Comparison of ENCODE assay signal across 1 cellular context in the genomic region with DNA sequence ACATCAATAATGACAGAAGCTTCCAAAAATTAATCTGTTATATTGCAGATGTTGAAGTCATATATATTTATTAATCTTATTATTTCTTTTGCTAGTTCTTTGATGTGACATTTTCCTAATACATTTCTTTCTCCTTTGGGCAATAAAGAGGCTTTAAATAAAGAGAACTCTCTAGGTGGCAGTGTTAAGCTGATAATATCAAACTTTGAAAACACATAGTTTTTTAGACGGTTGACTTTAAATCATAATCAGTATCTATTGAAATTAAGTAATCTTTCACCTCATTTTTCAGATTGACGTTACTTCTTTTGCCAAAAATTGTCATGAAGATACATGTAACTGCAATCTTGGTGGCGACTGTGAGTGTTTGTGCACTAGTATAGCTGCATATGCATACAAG.
A peak's percentile ranks its signal among the peaks of the same experiment; 100 is the strongest.
TF ChIP-seq lines count a peak whose summit lies in the region.

No MANE protein-coding gene starts in this region.

TF ChIP-seq in IMR-90, 13 proteins besides CTCF, POLR2A, EP300 and RAD21:
- no peak for TF ChIP-seq RCOR1 (IDR thresholded peaks at IDR 0.05; ENCODE audit: insufficient replicate concordance, low read length)
- peak; percentile 16; the same call in 1 of the 2 replicates for TF ChIP-seq SMC3 (IDR thresholded peaks at IDR 0.05; ENCODE audit: low read depth, low read length)
TF ChIP-seq in IMR-90: peak in this region for 1.
